8 cellular contexts compared by ENCODE assay signal in the genomic region with DNA sequence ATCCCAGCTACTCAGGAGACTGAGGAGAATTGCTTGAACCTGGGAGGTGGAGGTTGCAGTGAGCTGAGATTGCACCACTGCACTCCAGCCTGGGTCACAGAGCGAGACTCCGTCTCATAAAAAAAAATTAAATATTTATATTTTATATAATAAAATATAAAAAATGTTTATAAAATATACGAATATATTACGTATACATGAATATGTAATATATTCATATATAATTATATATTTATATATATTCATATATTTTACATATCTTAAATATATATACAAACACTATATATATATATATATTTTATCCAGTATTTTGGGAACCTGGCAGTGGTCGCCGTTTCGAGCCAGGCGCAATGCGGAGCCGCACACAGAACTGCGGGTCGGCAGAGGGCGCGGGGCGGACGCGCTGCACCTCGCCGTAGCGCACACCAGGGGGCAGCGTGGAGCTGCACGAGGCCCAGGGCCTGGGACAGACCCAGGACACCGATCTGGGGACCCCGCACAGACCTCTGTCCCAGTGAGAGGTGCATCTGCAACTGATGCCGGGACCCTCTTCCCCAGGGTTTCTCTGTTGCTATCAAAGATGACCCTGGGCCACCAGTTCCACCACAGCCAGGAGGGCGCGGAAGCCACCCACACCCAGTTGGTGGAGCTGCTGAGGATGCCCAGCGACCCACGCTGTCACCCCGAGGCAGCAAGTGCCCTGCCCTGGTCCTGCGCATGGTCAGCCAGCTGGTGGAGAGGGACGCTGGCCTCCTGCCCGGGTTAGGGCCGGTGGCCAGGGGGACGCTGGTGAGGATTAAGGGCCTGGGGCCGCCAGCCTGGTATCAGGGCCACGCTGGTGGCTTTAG. TPM values are rescaled to one million over a fixed set of nuclear protein-coding genes. Genes with fewer than 3 reads are reported as not detected.
A peak's percentile ranks its signal among the peaks of the same experiment; 100 is the strongest.
DNase-seq lines count a peak whose midpoint lies in the region; ATAC-seq, FAIRE-seq and TF ChIP-seq lines count a peak whose summit lies in the region.

No MANE protein-coding gene starts in this region.

- no peak overlapping the region for H3K4me3 ChIP-seq in lung

- peak; percentile 75 to 77 for ATAC-seq in activated CD4-positive, CD25-positive, alpha-beta regulatory T cell treated with anti-CD3 and anti-CD28 coated beads, Interleukin-2, amount 50 U/mL, for 24 hours
- peak; percentile 63 for ATAC-seq in lung (ENCODE audit: insufficient read depth, low FRiP score)

- WGBS in lung, 2 donors, result 35 to 40% methylated on average over 37 of the region's 37 CpGs

- no peaks in the 10 kb centered on the region for H3K27me3 ChIP-seq in lung (ENCODE audit: control insufficient read depth, insufficient read depth)

- peaks cover 0 to 3% of the 10 kb centered on the region in 2 donors for H3K4me1 ChIP-seq in lung (ENCODE audit: control insufficient read depth in 2 of 2, insufficient read depth in 2 of 2, low read length in 2 of 2)

- DNase-seq in 8988T, result peak; percentile 94
- peak; percentile 86 for DNase-seq in GM13976 (ENCODE audit: low spot score)
- DNase-seq in HTR-8/SVneo (ENCODE audit: insufficient read length, low spot score), result peak; percentile 68
- DNase-seq in lung (ENCODE audit: low spot score), result no peak
- DNase-seq in stimulated activated CD8-positive, alpha-beta memory T cell treated with anti-CD3 and anti-CD28 coated beads, Interleukin-4, amount 100 ng/mL, for 48 hours, result peak; percentile 84
- no peak for DNase-seq in NCI-H774 (lab: John Stamatoyannopoulos, UW)

- in situ Hi-C loops in GM13976 (cut with MboI; ENCODE audit: low sequenced_read_pairs, unreplicated experiment), result loop anchor here (10.0 kb wide), 1 partner anchor 287 kb away; no protein-coding TSS in a partner anchor

- TF ChIP-seq CTCF in GM13976 (IDR thresholded peaks at IDR 0.05; ENCODE audit: borderline replicate concordance, control extremely low read depth, extremely low read depth, insufficient read depth, missing control alignments) (peak; percentile 98), lung (IDR thresholded peaks at IDR 0.05; ENCODE audit: control extremely low read depth, extremely low read depth) (peak; percentile 64)

- FAIRE-seq in HTR-8/SVneo (lab: Jason Lieb, UNC), result no peak

- H3K27ac ChIP-seq in cingulate gyrus (ENCODE audit: low read depth, low read length), result peak overlapping the region; percentile 29
- H3K27ac ChIP-seq in lung (ENCODE audit: low read depth in 1 of 2, low read length in 1 of 2), result no peak overlapping the region

- H3K36me3 ChIP-seq in lung (ENCODE audit: control insufficient read depth in 2 of 2, insufficient read depth in 2 of 2, low read length in 2 of 2), result peaks cover 0 to 2% of the 10 kb centered on the region in 2 donors

- H3K9me3 ChIP-seq in lung (ENCODE audit: control insufficient read depth in 2 of 2, insufficient read depth in 1 of 2, low read length in 1 of 2), result no peaks in the 10 kb centered on the region

RNA-seq across cellular contexts. Expression of gene AP5Z1, which starts 22.7 kb away (rescaled TPM):
- 10 to 100 TPM; 21.2 to 58.5 TPM for total RNA-seq in lung
- polyA plus RNA-seq in lung, result 10 to 100 TPM; 60.2 to 62.4 TPM

Comparison
In these comparisons a context has a peak if more than half of its experiments do, and no peak if none do; other contexts are left out.
1. DNase-seq: peak in 8988T (single experiment), GM13976 (single experiment), HTR-8/SVneo (single experiment) and stimulated activated CD8-positive, alpha-beta memory T cell treated with anti-CD3 and anti-CD28 coated beads, Interleukin-4, amount 100 ng/mL, for 48 hours (single experiment); none in lung (single experiment) and NCI-H774 (single experiment).